Comparison of ENCODE assay signal across 22 cellular contexts in genomic region chr17:62749926-62750325, GRCh38. TPM values are rescaled to one million over a fixed set of nuclear protein-coding genes. Genes with fewer than 3 reads are reported as not detected.
DNase-seq lines count a peak whose midpoint lies in the region; ATAC-seq, FAIRE-seq and TF ChIP-seq lines count a peak whose summit lies in the region.
"Had no signal": no experiment of that assay in that cellular context is flagged by ENCODE, and none has a peak within 500 bp of the region (broad histone marks: within the 10 kb centered on the region; RNA-seq: fewer than 3 reads in every experiment).

No MANE protein-coding gene starts in this region.

- peaks cover 6% of the 10 kb centered on the region for H3K4me1 ChIP-seq in IMR-90 (ENCODE audit: control insufficient read depth, insufficient read depth, low read length)
- H3K4me1 ChIP-seq: Caco-2, SJCRH30 had no signal

- no peaks in the 10 kb centered on the region for H3K9me3 ChIP-seq in IMR-90 (ENCODE audit: control insufficient read depth, insufficient read depth, low read length)
- H3K9me3 ChIP-seq: BLaER1, Caco-2, SJCRH30 had no signal

- POLR2A ChIA-PET in IMR-90 (lab: Charles Lee; ENCODE audit: unreplicated experiment) = no interaction called here

- DNase-seq in IMR-90 (no peak), nephron progenitor cell (no peak), urothelium cell line (ENCODE audit: low spot score) (no peak), RCC 7860 (ENCODE audit: low spot score) (no peak), Kasumi-1 (lab: John Stamatoyannopoulos, UW) (no peak), inferior parietal cortex (ENCODE audit: extremely low spot score) (no peak)
- DNase-seq: Caco-2; CD4-positive, alpha-beta memory T cell; GM23248; Karpas-422; NCI-H1436; NCI-H187; NCI-H2081 treated with DMSO at 0.1 percent for 48 hours; NCI-H774 had no signal

- H3K36me3 ChIP-seq in IMR-90 (ENCODE audit: control insufficient read depth, insufficient read depth, low read length) = no peaks in the 10 kb centered on the region
- H3K36me3 ChIP-seq: BLaER1, SJCRH30 had no signal

- WGBS in IMR-90 (ENCODE audit: extremely low coverage in 2 of 2, insufficient read length in 1 of 2), 2 experiments = 100% methylated on average over 8 of the region's 17 CpGs; no CpG with 5 or more reads in 1 of the 2 experiments

- H2AK5ac ChIP-seq in IMR-90 (ENCODE audit: low read depth, low read length) = peak overlapping the region; percentile 51; the same call in 1 of the 2 replicates

- BruUV-seq in IMR-90 (replicated peaks; lab: Mats Ljungman, UMichigan) = no TSS peak

- H3K14ac ChIP-seq in IMR-90 (replicated peaks; ENCODE audit: low read depth, low read length) = no peak overlapping the region

- no peak for TF ChIP-seq POLR2A in IMR-90 (IDR thresholded peaks at IDR 0.05; ENCODE audit: low read depth, low read length)

- H3K9ac ChIP-seq in IMR-90 (ENCODE audit: low read depth, low read length) = no peak overlapping the region
- H3K9ac ChIP-seq: BLaER1, GM23248 had no signal

- no peaks in the 10 kb centered on the region for H3K79me1 ChIP-seq in IMR-90 (ENCODE audit: low read depth in 1 of 2, low read length in 2 of 2)

- no peaks in the 10 kb centered on the region for H4K20me1 ChIP-seq in IMR-90 (ENCODE audit: insufficient read depth, low read length)
- H4K20me1 ChIP-seq: BLaER1 had no signal

- no peak for TF ChIP-seq RAD21 in IMR-90 (IDR thresholded peaks at IDR 0.05; ENCODE audit: low read length)

- no peak overlapping the region for H4K5ac ChIP-seq in IMR-90 (ENCODE audit: low read depth, low read length)

- H2AK9ac ChIP-seq in IMR-90 (replicated peaks; ENCODE audit: low read depth, low read length, poor library complexity) = no peak overlapping the region

- H2BK5ac ChIP-seq in IMR-90 (ENCODE audit: low read depth, low read length, poor library complexity, severe bottlenecking) = no peak overlapping the region

- H3K18ac ChIP-seq in IMR-90 (ENCODE audit: low read depth, low read length) = no peak overlapping the region

- H2BK120ac ChIP-seq in IMR-90 (ENCODE audit: low read depth, low read length) = no peak overlapping the region

- dilution Hi-C loops in IMR-90 (cut with HindIII; ENCODE audit: low sequenced_read_pairs, unreplicated experiment) = no loop called here

- H2BK20ac ChIP-seq in IMR-90 (ENCODE audit: low read depth, low read length) = no peak overlapping the region

- peak; percentile 13 for FAIRE-seq in urothelium cell line (lab: Jason Lieb, UNC)
- FAIRE-seq in RCC 7860 (lab: Jason Lieb, UNC) = no peak
- FAIRE-seq: A204.1, G401.6 had no signal

- H3K4me3 ChIP-seq in IMR-90 (ENCODE audit: insufficient read depth, low read depth, low read length) = no peak overlapping the region
- H3K4me3 ChIP-seq: BLaER1, GM23248, SJCRH30 had no signal

- no peak overlapping the region for H3K27ac ChIP-seq in IMR-90 (ENCODE audit: insufficient read depth, low read length)
- H3K27ac ChIP-seq: BLaER1, GM23248, SJCRH30 had no signal

- H3K9me3 Mint-ChIP-seq in brain (peaks cover 0 to 8% (median 0%) of the 10 kb centered on the region in 5 experiments), nephron progenitor cell (no peaks in the 10 kb centered on the region)

- H4K8ac ChIP-seq in IMR-90 (ENCODE audit: low read depth in 2 of 2, low read length in 2 of 2) = no peak overlapping the region

- peak overlapping the region in 3 of 5 experiments; percentile 56 to 89 (median 81) for H3K27ac Mint-ChIP-seq in brain
- H3K27ac Mint-ChIP-seq in nephron progenitor cell = peak overlapping the region; percentile 53
- H3K27ac Mint-ChIP-seq: CD4-positive, alpha-beta memory T cell had no signal

- no peak overlapping the region for H2BK15ac ChIP-seq in IMR-90 (ENCODE audit: low read depth, low read length)

- in situ Hi-C loops in IMR-90 (cut with MboI; ENCODE audit: low sequenced_read_pairs) = no loop called here

- H3K4me1 Mint-ChIP-seq in brain (peaks cover 30% of the 10 kb centered on the region), nephron progenitor cell (peaks cover 37% of the 10 kb centered on the region)

- H3K4me2 ChIP-seq in IMR-90 (ENCODE audit: low read depth, low read length) = no peak overlapping the region
- H3K4me2 ChIP-seq: BLaER1 had no signal

- no peak overlapping the region for H4K91ac ChIP-seq in IMR-90 (ENCODE audit: insufficient read depth, low read depth, low read length)

- no peak overlapping the region for H3K4me3 Mint-ChIP-seq in brain
- H3K4me3 Mint-ChIP-seq in nephron progenitor cell = no peak overlapping the region
- H3K4me3 Mint-ChIP-seq: CD4-positive, alpha-beta memory T cell had no signal

- H3K36me3 Mint-ChIP-seq in brain (no peaks in the 10 kb centered on the region), nephron progenitor cell (ENCODE audit: low read depth) (no peaks in the 10 kb centered on the region)
- H3K36me3 Mint-ChIP-seq: CD4-positive, alpha-beta memory T cell had no signal

- intact Hi-C loops in IMR-90 (cut with micrococcal nuclease) = no loop called here

- H3K56ac ChIP-seq in IMR-90 (ENCODE audit: extremely low read depth, insufficient read depth, low read length) = no peak overlapping the region

- no peak overlapping the region for H3K4ac ChIP-seq in IMR-90 (ENCODE audit: low read depth, low read length)

- no peak overlapping the region for H3K23ac ChIP-seq in IMR-90 (ENCODE audit: low read depth, low read length)

- no peak for TF ChIP-seq CTCF in IMR-90 (conservative IDR thresholded peaks at IDR 0.05; ENCODE audit: low read depth, low read length)
- no peak for TF ChIP-seq CTCF in brain (conservative IDR thresholded peaks at IDR 0.05)
- no peak for TF ChIP-seq CTCF in nephron progenitor cell (IDR thresholded peaks at IDR 0.05)

- H3K9me1 ChIP-seq in IMR-90 (ENCODE audit: insufficient read depth, low read length) = no peaks in the 10 kb centered on the region

- H3K27me3 Mint-ChIP-seq in brain (peaks cover 3% of the 10 kb centered on the region), nephron progenitor cell (ENCODE audit: low read depth, poor library complexity) (peaks cover 18% of the 10 kb centered on the region)

- no peak for ATAC-seq in IMR-90 (ENCODE audit: low read depth)
- ATAC-seq: HCT116, SK-N-SH treated with all-trans-retinoic acid at 6 μM for 48 hours had no signal

- H3K27me3 ChIP-seq in IMR-90 (ENCODE audit: control insufficient read depth, insufficient read depth, low read length) = no peaks in the 10 kb centered on the region
- H3K27me3 ChIP-seq: BLaER1 had no signal

- CTCF ChIA-PET in IMR-90 (lab: Yijun Ruan, JAX) = no interaction called here

- H2AFZ ChIP-seq in IMR-90 (replicated peaks; ENCODE audit: low read length, poor library complexity) = no peak overlapping the region
- H2AFZ ChIP-seq: GM23248 had no signal

TF ChIP-seq in IMR-90, 13 proteins besides CTCF, POLR2A, EP300 and RAD21:
- no peak for TF ChIP-seq CHD1 (IDR thresholded peaks at IDR 0.05; ENCODE audit: low read depth, low read length)
- no peak for TF ChIP-seq BHLHE40 (IDR thresholded peaks at IDR 0.05; ENCODE audit: low read depth, low read length)
- no peak for TF ChIP-seq ELK1 (IDR thresholded peaks at IDR 0.05; ENCODE audit: borderline replicate concordance, low read depth, low read length)
- TF ChIP-seq RFX5 (IDR thresholded peaks at IDR 0.05; ENCODE audit: low read depth, low read length) = no peak
- no peak for TF ChIP-seq MXI1 (IDR thresholded peaks at IDR 0.05; ENCODE audit: borderline replicate concordance, low read depth, low read length)
- TF ChIP-seq FOS (IDR thresholded peaks at IDR 0.05; ENCODE audit: low read depth, low read length) = no peak
- TF ChIP-seq SMC3 (IDR thresholded peaks at IDR 0.05; ENCODE audit: low read depth, low read length) = no peak
- TF ChIP-seq USF2 (IDR thresholded peaks at IDR 0.05; ENCODE audit: low read depth, low read length) = no peak
- TF ChIP-seq RCOR1 (IDR thresholded peaks at IDR 0.05; ENCODE audit: insufficient replicate concordance, low read length) = no peak
- TF ChIP-seq NFE2L2 (IDR thresholded peaks at IDR 0.05; ENCODE audit: low read depth, low read length) = no peak
- TF ChIP-seq MAFK (IDR thresholded peaks at IDR 0.05; ENCODE audit: low read depth, low read length) = no peak

RNA-seq across cellular contexts. Expression of gene MARCHF10, which starts 58.2 kb away (rescaled TPM):
- total RNA-seq in IMR-90 (2012; rRNA removed) = under 0.01 and 0.18 TPM in 2 replicates
- 0.10 and 0.74 TPM in 2 replicates for polyA plus RNA-seq in IMR-90 (2012; rRNA removed)
- 0.33 and 0.42 TPM in 2 replicates for polyA plus RNA-seq in IMR-90 (2012; cell fraction: cytosol; rRNA removed)
- polyA plus RNA-seq in IMR-90 (2012; cell fraction: nucleus; rRNA removed; ENCODE audit: low replicate concordance) = 0.50 and 1.2 TPM in 2 replicates
- polyA plus RNA-seq in brain (ENCODE audit: insufficient read depth, low read depth, low replicate concordance) = 5.6 TPM
- total RNA-seq: Caco-2, HT-29, SJCRH30 had no signal
